ENCODE assay signal across 1 cellular context in genomic region chr5:157057459-157058370, GRCh38.
TF ChIP-seq lines count a peak whose summit lies in the region.

No MANE protein-coding gene starts in this region.

TF ChIP-seq in HepG2, 621 proteins besides CTCF, POLR2A, EP300 and RAD21 (continued from another document and continues in another):
- TF ChIP-seq ELF4 (CRISPR knock-in tag; IDR thresholded peaks at IDR 0.05; ENCODE audit: borderline replicate concordance) (no peak), ZFP62 (CRISPR knock-in tag; IDR thresholded peaks at IDR 0.05) (no peak), ZBTB25 (CRISPR knock-in tag; IDR thresholded peaks at IDR 0.05) (no peak), CSRNP1 (CRISPR knock-in tag; IDR thresholded peaks at IDR 0.05) (0 out of 2 replicates have a peak, but pooled peaks have one; percentile 4), HBP1 (CRISPR knock-in tag; IDR thresholded peaks at IDR 0.05; ENCODE audit: low read depth) (no peak), SKI (IDR thresholded peaks at IDR 0.05; ENCODE audit: partially characterized antibody) (no peak), ZBTB4 (CRISPR knock-in tag; IDR thresholded peaks at IDR 0.05; ENCODE audit: borderline replicate concordance) (0 out of 2 replicates have a peak, but pooled peaks have one; percentile 55), ZNF766 (CRISPR knock-in tag; IDR thresholded peaks at IDR 0.05; ENCODE audit: borderline replicate concordance) (no peak), ZNF367 (CRISPR knock-in tag; IDR thresholded peaks at IDR 0.05; ENCODE audit: borderline replicate concordance) (no peak), CEBPG (CRISPR knock-in tag; IDR thresholded peaks at IDR 0.05) (0 out of 2 replicates have a peak, but pooled peaks have one; percentile 18), CSRNP2 (CRISPR knock-in tag; conservative IDR thresholded peaks at IDR 0.05; ENCODE audit: low read depth) (no peak), MYNN (CRISPR knock-in tag; IDR thresholded peaks at IDR 0.05; ENCODE audit: low read depth) (no peak), ZBTB49 (CRISPR knock-in tag; IDR thresholded peaks at IDR 0.05; ENCODE audit: borderline replicate concordance) (no peak), JARID2 (CRISPR knock-in tag; IDR thresholded peaks at IDR 0.05; ENCODE audit: insufficient replicate concordance) (no peak), CENPT (CRISPR knock-in tag; IDR thresholded peaks at IDR 0.05; ENCODE audit: low read depth) (no peak), ZNF678 (CRISPR knock-in tag; IDR thresholded peaks at IDR 0.05) (no peak), KDM2A (CRISPR knock-in tag; IDR thresholded peaks at IDR 0.05; ENCODE audit: borderline replicate concordance, low read depth) (no peak), ZNF350 (CRISPR knock-in tag; IDR thresholded peaks at IDR 0.05; ENCODE audit: borderline replicate concordance, low read depth) (no peak), ZNF615 (CRISPR knock-in tag; IDR thresholded peaks at IDR 0.05; ENCODE audit: borderline replicate concordance) (no peak), ZNF407 (CRISPR knock-in tag; IDR thresholded peaks at IDR 0.05; ENCODE audit: not compliant biosample characterization) (no peak), ZHX2 (IDR thresholded peaks at IDR 0.05; ENCODE audit: low read depth) (no peak), ZHX2 (CRISPR knock-in tag; IDR thresholded peaks at IDR 0.05; ENCODE audit: borderline replicate concordance) (no peak)
